1 cellular context compared by ENCODE assay signal in genomic region chr7:30977222-30977621, GRCh38.
TF ChIP-seq lines count a peak whose summit lies in the region.

No MANE protein-coding gene starts in this region.

TF ChIP-seq in GM23338, 12 proteins besides CTCF, POLR2A, EP300 and RAD21 (continued from another document):
- TF ChIP-seq REST (IDR thresholded peaks at IDR 0.05; ENCODE audit: unreplicated experiment) = no peak
- TF ChIP-seq ZNF331 (CRISPR knock-in tag; IDR thresholded peaks at IDR 0.05; ENCODE audit: low read depth) = no peak
- TF ChIP-seq JUNB (IDR thresholded peaks at IDR 0.05; ENCODE audit: unreplicated experiment) = no peak
- no peak for TF ChIP-seq EZH2 (IDR thresholded peaks at IDR 0.05; ENCODE audit: low read depth, unreplicated experiment)
- TF ChIP-seq STAT1 (IDR thresholded peaks at IDR 0.05; ENCODE audit: unreplicated experiment) = no peak
- TF ChIP-seq ETS1 (IDR thresholded peaks at IDR 0.05) = no peak
- no peak for TF ChIP-seq ZNF114 (CRISPR knock-in tag; IDR thresholded peaks at IDR 0.05)
